ENCODE assay signal across 11 cellular contexts in the genomic region with DNA sequence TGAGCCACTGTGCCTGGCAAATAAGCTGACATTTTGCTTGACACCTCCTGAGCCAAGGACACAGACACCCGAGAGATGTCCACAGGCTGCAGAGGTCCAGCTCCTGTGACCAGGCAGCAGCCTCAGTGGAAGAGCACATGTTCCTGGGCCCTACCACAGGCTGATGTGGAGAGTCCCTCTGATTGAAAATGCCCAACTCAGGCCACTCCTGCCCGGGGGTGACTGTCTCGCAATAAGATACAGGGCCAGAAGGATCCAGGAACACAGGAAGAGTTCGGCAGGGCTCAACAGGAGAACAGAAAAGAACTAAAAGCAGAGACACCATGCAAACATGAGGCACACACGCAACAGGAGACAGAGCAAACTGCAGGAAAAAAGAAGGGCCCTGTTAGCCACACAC. TPM values are rescaled to one million over a fixed set of nuclear protein-coding genes. Genes with fewer than 3 reads are reported as not detected.
DNase-seq lines count a peak whose midpoint lies in the region; ATAC-seq and TF ChIP-seq lines count a peak whose summit lies in the region.
"Had no signal": no experiment of that assay in that cellular context is flagged by ENCODE, and none has a peak within 500 bp of the region (broad histone marks: within the 10 kb centered on the region; RNA-seq: fewer than 3 reads in every experiment).

No MANE protein-coding gene starts in this region.

- H3K4me3 Mint-ChIP-seq in central memory CD8-positive, alpha-beta T cell: no peak overlapping the region
- H3K4me3 Mint-ChIP-seq in natural killer cell treated with Interleukin-12 subunit alpha and Interleukin-12 subunit beta and Interleukin-15 and Interleukin-18, amount 100 ng/mL, for 72 hours: no peak overlapping the region

- H3K27me3 ChIP-seq in heart left ventricle: no peaks in the 10 kb centered on the region
- H3K27me3 ChIP-seq in uterus: no peaks in the 10 kb centered on the region

- peak overlapping the region; percentile 92 for H3K27ac Mint-ChIP-seq in central memory CD8-positive, alpha-beta T cell (ENCODE audit: low read depth)
- H3K27ac Mint-ChIP-seq in natural killer cell treated with Interleukin-12 subunit alpha and Interleukin-12 subunit beta and Interleukin-15 and Interleukin-18, amount 100 ng/mL, for 72 hours: peak overlapping the region; percentile 36 to 90

- H3K27ac ChIP-seq in heart left ventricle (peak overlapping the region; percentile 94 to 100 (median 98)), uterus (peak overlapping the region; percentile 97 to 98)

- 48 to 66% (median 57%) methylated on average over 5 of the region's 5 CpGs for WGBS in heart left ventricle, 4 donors

- no peak for DNase-seq in heart left ventricle
- DNase-seq in Right ventricle myocardium superior: no peak
- no peak for DNase-seq in central memory CD8-positive, alpha-beta T cell (ENCODE audit: low spot score in 2 of 2)
- DNase-seq in natural killer cell treated with Interleukin-12 subunit alpha and Interleukin-12 subunit beta and Interleukin-15 and Interleukin-18, amount 100 ng/mL, for 72 hours (ENCODE audit: low spot score): no peak
- DNase-seq in uterus: peak in 1 of 2 donors; percentile 29
- no peak for DNase-seq in NCI-H1436 (lab: John Stamatoyannopoulos, UW)
- no peak for DNase-seq in stimulated activated naive CD4-positive, alpha-beta T cell treated with Interleukin-2 at 50 U/mL for 16 hours (lab: John Stamatoyannopoulos, UW)
- DNase-seq: NCI-H2171 treated with DMSO at 0.1 percent for 48 hours, small intestine, T-helper 9 cell had no signal

- TF ChIP-seq POLR2A in heart left ventricle (IDR thresholded peaks at IDR 0.05) (no peak), uterus (IDR thresholded peaks at IDR 0.05) (no peak)

- TF ChIP-seq CTCF in heart left ventricle (IDR thresholded peaks at IDR 0.05) (no peak), uterus (IDR thresholded peaks at IDR 0.05) (no peak)

- H3K9me3 ChIP-seq in heart left ventricle (no peaks in the 10 kb centered on the region), uterus (no peaks in the 10 kb centered on the region)

- peak in 2 of 4 donors; percentile 9 to 23 for ATAC-seq in heart left ventricle
- no peak for ATAC-seq in Right ventricle myocardium superior (ENCODE audit: poor library complexity)
- no peak for ATAC-seq in central memory CD8-positive, alpha-beta T cell (replicated peaks; ENCODE audit: extremely low read depth, poor library complexity, severe bottlenecking)
- ATAC-seq in natural killer cell treated with Interleukin-12 subunit alpha and Interleukin-12 subunit beta and Interleukin-15 and Interleukin-18, amount 100 ng/mL, for 72 hours: no peak
- ATAC-seq in HG03354 (IDR thresholded peaks at IDR 0.05; ENCODE audit: poor library complexity, severe bottlenecking, unreplicated experiment): no peak

- intact Hi-C loops in heart left ventricle (cut with DNase I) (loop anchor here in 8 of 10 donors (2.0 to 5.0 kb wide), 6 partner anchors 36 to 88 kb away; partner anchors contain the start of gene SLC25A45 (in 1 of the 8)), Right ventricle myocardium superior (cut with DNase I) (loop anchor here (5.0 kb wide), 1 partner anchor 37 kb away; no protein-coding TSS in a partner anchor), uterus (cut with DNase I; ENCODE audit: low total_unique reads) (no loop called here)

- H3K4me1 ChIP-seq in heart left ventricle: peaks cover 10 to 43% (median 30%) of the 10 kb centered on the region in 12 donors
- H3K4me1 ChIP-seq in uterus: peaks cover 4 to 22% of the 10 kb centered on the region in 2 donors

- no peaks in the 10 kb centered on the region for H3K9me3 Mint-ChIP-seq in central memory CD8-positive, alpha-beta T cell
- no peaks in the 10 kb centered on the region for H3K9me3 Mint-ChIP-seq in natural killer cell treated with Interleukin-12 subunit alpha and Interleukin-12 subunit beta and Interleukin-15 and Interleukin-18, amount 100 ng/mL, for 72 hours

- H3K4me3 ChIP-seq in heart left ventricle (peak overlapping the region in 3 of 12 donors; percentile 14 to 48 (median 38)), uterus (no peak overlapping the region)

- H3K36me3 ChIP-seq in heart left ventricle (no peaks in the 10 kb centered on the region), uterus (no peaks in the 10 kb centered on the region)

- H3K27me3 Mint-ChIP-seq in central memory CD8-positive, alpha-beta T cell: no peaks in the 10 kb centered on the region
- H3K27me3 Mint-ChIP-seq in natural killer cell treated with Interleukin-12 subunit alpha and Interleukin-12 subunit beta and Interleukin-15 and Interleukin-18, amount 100 ng/mL, for 72 hours: no peaks in the 10 kb centered on the region

- peaks cover 7% of the 10 kb centered on the region for H3K36me3 Mint-ChIP-seq in central memory CD8-positive, alpha-beta T cell (ENCODE audit: insufficient read depth)
- no peaks in the 10 kb centered on the region for H3K36me3 Mint-ChIP-seq in natural killer cell treated with Interleukin-12 subunit alpha and Interleukin-12 subunit beta and Interleukin-15 and Interleukin-18, amount 100 ng/mL, for 72 hours

- peaks cover 7% of the 10 kb centered on the region for H3K4me1 Mint-ChIP-seq in central memory CD8-positive, alpha-beta T cell
- H3K4me1 Mint-ChIP-seq in natural killer cell treated with Interleukin-12 subunit alpha and Interleukin-12 subunit beta and Interleukin-15 and Interleukin-18, amount 100 ng/mL, for 72 hours (ENCODE audit: low read depth in 2 of 2): peaks cover 7% of the 10 kb centered on the region in 2 donors

RNA-seq across cellular contexts. Expression of gene MALAT1, which starts 28.4 kb away (rescaled TPM):
- total RNA-seq in heart left ventricle (1,000 to 10,000 TPM; 1,047 to 9,662 (median 6,606) TPM), Right ventricle myocardium superior (5,573 TPM), uterus (over 10,000 TPM in 3 of 4 donors, 1,000 to 10,000 TPM in 1; 6,732 to 19,335 (median 13,886) TPM)
- 1,000 to 10,000 TPM; 1,168 to 4,497 TPM for polyA plus RNA-seq in heart left ventricle
- total RNA-seq in natural killer cell treated with Interleukin-12 subunit alpha and Interleukin-12 subunit beta and Interleukin-15 and Interleukin-18, amount 100 ng/mL, for 72 hours: 1,000 to 10,000 TPM; 6,610 to 7,236 TPM

RNA-seq across cellular contexts. Expression of gene NEAT1, which starts 47.8 kb away (rescaled TPM):
- 100 to 1,000 TPM in 7 of 9 donors, 10 to 100 TPM in 2; 17.0 to 760 (median 507) TPM for total RNA-seq in heart left ventricle
- polyA plus RNA-seq in heart left ventricle: 100 to 1,000 TPM; 104 to 532 TPM
- 451 TPM for total RNA-seq in Right ventricle myocardium superior
- total RNA-seq in natural killer cell treated with Interleukin-12 subunit alpha and Interleukin-12 subunit beta and Interleukin-15 and Interleukin-18, amount 100 ng/mL, for 72 hours: 100 to 1,000 TPM; 432 to 571 TPM
- total RNA-seq in uterus: 100 to 1,000 TPM in 3 of 4 donors, 10 to 100 TPM in 1; 33.6 to 932 (median 120) TPM

RNA-seq across cellular contexts. Expression of gene SCYL1, which starts 54.5 kb away (rescaled TPM):
- 100 to 1,000 TPM in 1 of 9 donors, 10 to 100 TPM in 8; 51.6 to 135 (median 62.2) TPM for total RNA-seq in heart left ventricle
- 10 to 100 TPM; 86.6 to 90.2 TPM for polyA plus RNA-seq in heart left ventricle
- 60.5 TPM for total RNA-seq in Right ventricle myocardium superior
- total RNA-seq in natural killer cell treated with Interleukin-12 subunit alpha and Interleukin-12 subunit beta and Interleukin-15 and Interleukin-18, amount 100 ng/mL, for 72 hours: 100 to 1,000 TPM in 1 of 2 donors, 10 to 100 TPM in 1; 84.5 to 112 TPM
- 100 to 1,000 TPM in 1 of 4 donors, 10 to 100 TPM in 3; 28.8 to 101 (median 70.1) TPM for total RNA-seq in uterus
